10 cellular contexts compared by ENCODE assay signal in genomic region chr10:64430690-64431323, GRCh38.
DNase-seq lines count a peak whose midpoint lies in the region; ATAC-seq, FAIRE-seq and TF ChIP-seq lines count a peak whose summit lies in the region.
"Had no signal": no experiment of that assay in that cellular context is flagged by ENCODE, and none has a peak within 500 bp of the region (broad histone marks: within the 10 kb centered on the region; RNA-seq: fewer than 3 reads in every experiment).

No MANE protein-coding gene starts in this region.

- FAIRE-seq in frontal cortex (lab: Jason Lieb, UNC), result no peak

- DNase-seq in NCI-H82 (lab: John Stamatoyannopoulos, UW) (peak; percentile 95), erythroblast (lab: John Stamatoyannopoulos, UW) (peak; percentile 3 to 9), putamen (ENCODE audit: low spot score) (peak; percentile 59), NCI-H2107 treated with DMSO at 0.1 percent for 48 hours (lab: John Stamatoyannopoulos, UW; ENCODE audit: unreplicated experiment) (no peak), frontal cortex (ENCODE audit: low spot score in 2 of 2) (no peak)
- DNase-seq: NCI-H1694; stimulated activated CD4-positive, alpha-beta T cell treated with anti-CD3 and anti-CD28 coated beads, Interleukin-2, amount 100 ng/mL, for 48 hours had no signal

- ATAC-seq in GM18502 (IDR thresholded peaks at IDR 0.05; ENCODE audit: poor library complexity, unreplicated experiment) (peak; percentile 52), HG02840 (IDR thresholded peaks at IDR 0.05; ENCODE audit: low FRiP score, unreplicated experiment) (no peak), HG02970 (IDR thresholded peaks at IDR 0.05; ENCODE audit: low FRiP score, unreplicated experiment) (no peak)

- no peak for TF ChIP-seq POLR2A in erythroblast (IDR thresholded peaks at IDR 0.05; ENCODE audit: low read length)

Comparison
In these comparisons a context has a peak if more than half of its experiments do, and no peak if none do; other contexts are left out.
1. DNase-seq: peak in NCI-H82 (single experiment), erythroblast (2 of 2) and putamen (single experiment); none in NCI-H2107 treated with DMSO at 0.1 percent for 48 hours (single experiment) and frontal cortex (0 of 2).